ENCODE assay signal across 10 cellular contexts in the genomic region with DNA sequence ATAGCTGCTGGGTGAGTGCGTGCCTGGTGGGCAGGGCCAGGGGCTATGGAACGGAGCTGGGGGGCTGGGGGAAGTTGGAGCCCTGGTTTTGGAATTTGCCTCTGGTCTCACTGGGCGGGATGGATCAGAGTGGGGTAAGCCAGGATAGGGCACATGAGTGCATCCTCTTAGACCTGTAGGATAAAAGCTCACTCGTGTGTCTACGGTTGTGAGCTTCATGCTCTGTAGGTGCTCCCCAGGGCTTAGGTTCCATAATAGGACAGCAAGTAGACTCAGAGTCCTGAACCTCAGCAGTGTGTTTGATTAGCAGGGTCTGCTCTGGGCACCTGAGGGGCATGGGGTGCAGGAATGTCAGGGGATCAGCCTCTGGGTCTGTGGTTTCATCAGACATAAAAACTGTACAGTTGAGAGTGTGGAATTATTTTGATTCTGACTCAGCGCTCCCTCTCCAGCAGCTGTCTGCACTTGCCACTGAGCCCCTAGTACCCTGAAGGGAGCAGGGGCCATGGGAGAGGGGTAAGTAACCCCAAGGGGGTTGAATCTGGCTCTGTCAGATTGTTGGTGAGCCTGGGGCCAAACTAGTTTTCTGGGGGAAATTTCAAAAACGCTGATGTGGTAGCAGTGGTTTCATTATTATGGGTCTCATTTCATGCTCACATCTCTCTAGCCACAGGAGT.
DNase-seq lines count a peak whose midpoint lies in the region; ATAC-seq, FAIRE-seq and TF ChIP-seq lines count a peak whose summit lies in the region.
"Had no signal": no experiment of that assay in that cellular context is flagged by ENCODE, and none has a peak within 500 bp of the region (broad histone marks: within the 10 kb centered on the region; RNA-seq: fewer than 3 reads in every experiment).

No MANE protein-coding gene starts in this region.

- no peaks in the 10 kb centered on the region for H3K9me3 ChIP-seq in RWPE2 (ENCODE audit: severe bottlenecking)

- no peaks in the 10 kb centered on the region for H3K36me3 Mint-ChIP-seq in mesothelial cell of epicardium

- peaks cover 25% of the 10 kb centered on the region for H3K4me1 Mint-ChIP-seq in mesothelial cell of epicardium

- no peaks in the 10 kb centered on the region for H3K27me3 ChIP-seq in RWPE2 (ENCODE audit: insufficient read depth, poor library complexity, severe bottlenecking)

- peak; percentile 29 for ATAC-seq in GM19395 (IDR thresholded peaks at IDR 0.05; ENCODE audit: unreplicated experiment)
- peak; percentile 26; the same call in 1 of the 3 replicates for ATAC-seq in RWPE2 (ENCODE audit: low read depth)

- no peaks in the 10 kb centered on the region for H3K9me3 Mint-ChIP-seq in mesothelial cell of epicardium

- H3K27ac Mint-ChIP-seq in mesothelial cell of epicardium = peak overlapping the region; percentile 52

- H3K4me1 ChIP-seq in RWPE2 (ENCODE audit: insufficient read depth, poor library complexity, severe bottlenecking) = peaks cover 13% of the 10 kb centered on the region

- H3K4me3 Mint-ChIP-seq in mesothelial cell of epicardium = no peak overlapping the region

- H3K4me3 ChIP-seq in RWPE2 (ENCODE audit: severe bottlenecking) = no peak overlapping the region

- no peak for TF ChIP-seq CTCF in RWPE2 (IDR thresholded peaks at IDR 0.05; ENCODE audit: poor library complexity, severe bottlenecking)
- no peak for TF ChIP-seq CTCF in mesothelial cell of epicardium (IDR thresholded peaks at IDR 0.05; ENCODE audit: unreplicated experiment)
- no peak for TF ChIP-seq CTCF in D721Med (IDR thresholded peaks at IDR 0.05; ENCODE audit: insufficient read depth, missing control alignments)

- H3K36me3 ChIP-seq in RWPE2 (ENCODE audit: low read depth) = no peaks in the 10 kb centered on the region

- no peak for FAIRE-seq in D721Med (lab: Jason Lieb, UNC)
- FAIRE-seq: TTC549 had no signal

- peak; percentile 77 for DNase-seq in DMS53 treated with DMSO at 0.1 percent for 48 hours (lab: John Stamatoyannopoulos, UW; ENCODE audit: unreplicated experiment)
- no peak for DNase-seq in RWPE2 (ENCODE audit: low spot score)
- no peak for DNase-seq in mesothelial cell of epicardium (ENCODE audit: low spot score in 2 of 2, unreplicated experiment in 2 of 2)
- no peak for DNase-seq in cortex of kidney (lab: John Stamatoyannopoulos, UW)
- no peak for DNase-seq in D721Med (ENCODE audit: insufficient read length, low spot score)
- no peak for DNase-seq in NCI-H446 treated with DMSO at 0.1 percent for 48 hours (lab: John Stamatoyannopoulos, UW)
- DNase-seq in superior temporal gyrus (ENCODE audit: extremely low spot score) = no peak
- DNase-seq: stimulated activated CD4-positive, alpha-beta T cell treated with anti-CD3 and anti-CD28 coated beads, Interleukin-15, amount 100 ng/mL, for 24 hours had no signal

- no peaks in the 10 kb centered on the region for H3K27me3 Mint-ChIP-seq in mesothelial cell of epicardium (ENCODE audit: low read depth)

- H3K27ac ChIP-seq in RWPE2 (ENCODE audit: poor library complexity, severe bottlenecking) = no peak overlapping the region
